Comparison of ENCODE assay signal across 8 cellular contexts in the genomic region with DNA sequence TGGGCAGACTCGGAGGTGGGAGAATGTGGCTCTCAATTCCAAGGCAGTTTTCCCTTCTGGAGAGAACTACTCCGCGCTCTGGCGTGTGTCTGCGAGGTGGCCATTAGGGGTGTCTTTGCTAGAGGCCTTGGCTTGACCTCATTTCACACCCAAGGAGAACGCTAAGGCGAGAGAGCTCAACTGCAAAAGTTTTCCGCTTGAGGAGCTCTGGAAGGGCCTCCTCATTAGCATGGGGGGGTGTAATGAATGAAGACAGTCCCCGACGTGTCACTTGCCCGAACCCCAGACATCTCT. TPM values are rescaled to one million over a fixed set of nuclear protein-coding genes. Genes with fewer than 3 reads are reported as not detected.
DNase-seq lines count a peak whose midpoint lies in the region; ATAC-seq and TF ChIP-seq lines count a peak whose summit lies in the region.

No MANE protein-coding gene starts in this region.

- H3K4me1 ChIP-seq in RWPE2 (ENCODE audit: insufficient read depth, poor library complexity, severe bottlenecking) = peaks cover 22% of the 10 kb centered on the region
- H3K4me1 ChIP-seq in effector memory CD4-positive, alpha-beta T cell (ENCODE audit: control insufficient read depth, insufficient read depth, low read length, poor library complexity, severe bottlenecking) = peaks cover 17% of the 10 kb centered on the region

- H3K36me3 ChIP-seq in RWPE2 (ENCODE audit: low read depth) = no peaks in the 10 kb centered on the region
- H3K36me3 ChIP-seq in effector memory CD4-positive, alpha-beta T cell (ENCODE audit: control insufficient read depth, insufficient read depth, low read length) = no peaks in the 10 kb centered on the region

- H3K9me3 ChIP-seq in RWPE2 (ENCODE audit: severe bottlenecking) = no peaks in the 10 kb centered on the region
- H3K9me3 ChIP-seq in effector memory CD4-positive, alpha-beta T cell (ENCODE audit: control insufficient read depth, low read length) = no peaks in the 10 kb centered on the region

- peak; percentile 28 for DNase-seq in activated CD4-positive, alpha-beta T cell treated with anti-CD3 and anti-CD28 coated beads for 1 hour
- no peak for DNase-seq in activated CD4-positive, alpha-beta T cell treated with anti-CD3 and anti-CD28 coated beads for 48 hours
- DNase-seq in RWPE2 (ENCODE audit: low spot score) (no peak), myocyte (ENCODE audit: low read depth) (peak; percentile 63), kidney tubule cell (ENCODE audit: low spot score) (no peak)
- peak in 1 of 3 donors; percentile 19 for DNase-seq in effector memory CD4-positive, alpha-beta T cell
- DNase-seq in stimulated activated CD4-positive, alpha-beta T cell treated with anti-CD3 and anti-CD28 coated beads, Interleukin-2, amount 100 ng/mL, for 48 hours = no peak

- TF ChIP-seq CTCF in RWPE2 (IDR thresholded peaks at IDR 0.05; ENCODE audit: poor library complexity, severe bottlenecking) = no peak

- H3K27ac ChIP-seq in RWPE2 (ENCODE audit: poor library complexity, severe bottlenecking) = peak overlapping the region; percentile 86
- H3K27ac ChIP-seq in effector memory CD4-positive, alpha-beta T cell (ENCODE audit: insufficient read depth, low read length, poor library complexity, severe bottlenecking) = peak overlapping the region; percentile 97

- H3K27me3 ChIP-seq in RWPE2 (ENCODE audit: insufficient read depth, poor library complexity, severe bottlenecking) = no peaks in the 10 kb centered on the region
- no peaks in the 10 kb centered on the region for H3K27me3 ChIP-seq in effector memory CD4-positive, alpha-beta T cell (replicated peaks; ENCODE audit: control insufficient read depth, insufficient read depth, low read length, poor library complexity, severe bottlenecking)

- H3K4me3 ChIP-seq in RWPE2 (ENCODE audit: severe bottlenecking) = peak overlapping the region; percentile 95
- peak overlapping the region; percentile 90 for H3K4me3 ChIP-seq in effector memory CD4-positive, alpha-beta T cell (ENCODE audit: insufficient read depth, low read depth, low read length, poor library complexity, severe bottlenecking)

- ATAC-seq in HG02571 (IDR thresholded peaks at IDR 0.05; ENCODE audit: unreplicated experiment) (peak; percentile 14), RWPE2 (ENCODE audit: low read depth) (peak; percentile 0; the same call in 2 of the 3 replicates)

RNA-seq across cellular contexts. Expression of a gene that starts 0.7 kb away (rescaled TPM):
- 95.2 and 97.3 TPM in 2 replicates for total RNA-seq in myocyte
- polyA plus RNA-seq in myocyte (2012) = 31.5 TPM

Comparison
In these comparisons a context has a peak if more than half of its experiments do, and no peak if none do; other contexts are left out.
1. DNase-seq: peak in activated CD4-positive, alpha-beta T cell treated with anti-CD3 and anti-CD28 coated beads for 1 hour (single experiment) and myocyte (single experiment); none in activated CD4-positive, alpha-beta T cell treated with anti-CD3 and anti-CD28 coated beads for 48 hours (single experiment), RWPE2 (single experiment), kidney tubule cell (single experiment) and stimulated activated CD4-positive, alpha-beta T cell treated with anti-CD3 and anti-CD28 coated beads, Interleukin-2, amount 100 ng/mL, for 48 hours (0 of 2).